Comparison of ENCODE assay signal across 15 cellular contexts in genomic region chr12:34403706-34404376, GRCh38.
DNase-seq lines count a peak whose midpoint lies in the region; ATAC-seq and TF ChIP-seq lines count a peak whose summit lies in the region.
"Had no signal": no experiment of that assay in that cellular context is flagged by ENCODE, and none has a peak within 500 bp of the region (broad histone marks: within the 10 kb centered on the region; RNA-seq: fewer than 3 reads in every experiment).

No MANE protein-coding gene starts in this region.

- no peaks in the 10 kb centered on the region for H3K27me3 ChIP-seq in left ventricle myocardium inferior (ENCODE audit: low read depth)
- H3K27me3 ChIP-seq in prostate gland (replicated peaks; ENCODE audit: insufficient read depth), result no peaks in the 10 kb centered on the region
- H3K27me3 ChIP-seq: esophagus squamous epithelium had no signal

- CTCF ChIA-PET in WTC11 (lab: Charles Lee), result no interaction called here

- H3K36me3 Mint-ChIP-seq in WTC11, result peaks cover 74% of the 10 kb centered on the region

- no peak overlapping the region for H3K4me3 ChIP-seq in left ventricle myocardium inferior
- no peak overlapping the region for H3K4me3 ChIP-seq in prostate gland
- H3K4me3 ChIP-seq: esophagus squamous epithelium had no signal

- TF ChIP-seq POLR2A in prostate gland (IDR thresholded peaks at IDR 0.05), result no peak

- H3K27ac ChIP-seq in left ventricle myocardium inferior (replicated peaks) (no peak overlapping the region), prostate gland (no peak overlapping the region)
- H3K27ac ChIP-seq: esophagus squamous epithelium had no signal

- peaks cover 21% of the 10 kb centered on the region for H3K27me3 Mint-ChIP-seq in WTC11 (ENCODE audit: low read depth)
- H3K27me3 Mint-ChIP-seq: CD4-positive, alpha-beta memory T cell had no signal

- H3K36me3 ChIP-seq in left ventricle myocardium inferior (no peaks in the 10 kb centered on the region), prostate gland (no peaks in the 10 kb centered on the region)
- H3K36me3 ChIP-seq: esophagus squamous epithelium had no signal

- intact Hi-C loops in left ventricle myocardium inferior (cut with micrococcal nuclease), result no loop called here
- intact Hi-C loops in prostate gland (cut with DNase I), result no loop called here

- WGBS in prostate gland, result 53% methylated on average over 19 of the region's 19 CpGs

- DNase-seq in D341Med (ENCODE audit: low spot score), result peak; percentile 6
- peak; percentile 3 for DNase-seq in WTC11 (ENCODE audit: low spot score)
- DNase-seq in left ventricle myocardium inferior, result peak; percentile 3
- DNase-seq in prostate gland (ENCODE audit: low spot score), result peak; percentile 1
- DNase-seq in stimulated activated CD4-positive, alpha-beta T cell treated with anti-CD3 and anti-CD28 coated beads, Interleukin-4, amount 100 ng/mL, for 1 hour, result no peak
- DNase-seq: CD4-positive, alpha-beta memory T cell; central memory CD4-positive, alpha-beta T cell; esophagus squamous epithelium; GF-D8; NCI-H1694 treated with DMSO at 0.1 percent for 48 hours; retina had no signal

- H3K4me3 Mint-ChIP-seq in WTC11, result no peak overlapping the region
- H3K4me3 Mint-ChIP-seq: activated T-helper 1 cell treated with anti-CD3 and anti-CD28 coated beads, Interleukin-12 subunit alpha, Interleukin-12 subunit beta, Interleukin-2, Interleukin-4 antibody, amounts not matched to agents 30 ng/mL and 10 ng/mL and 1 ng/mL, durations not matched to agents 14 hours and 24 hours and 36 hours; CD4-positive, alpha-beta memory T cell had no signal

- POLR2A ChIA-PET in WTC11 (lab: Charles Lee), result no interaction called here

- no peak overlapping the region for H3K27ac Mint-ChIP-seq in WTC11
- H3K27ac Mint-ChIP-seq: activated T-helper 1 cell treated with anti-CD3 and anti-CD28 coated beads, Interleukin-12 subunit alpha, Interleukin-12 subunit beta, Interleukin-2, Interleukin-4 antibody, amounts not matched to agents 30 ng/mL and 10 ng/mL and 1 ng/mL, durations not matched to agents 14 hours and 24 hours and 36 hours; CD4-positive, alpha-beta memory T cell had no signal

- H3K9me3 Mint-ChIP-seq in WTC11, result peaks cover 59% of the 10 kb centered on the region

- no peak for TF ChIP-seq CTCF in WTC11 (IDR thresholded peaks at IDR 0.05)
- TF ChIP-seq CTCF in left ventricle myocardium inferior (IDR thresholded peaks at IDR 0.05; ENCODE audit: borderline replicate concordance), result no peak
- no peak for TF ChIP-seq CTCF in prostate gland (IDR thresholded peaks at IDR 0.05)

- H3K9me3 ChIP-seq in left ventricle myocardium inferior (replicated peaks), result peaks cover 98% of the 10 kb centered on the region
- no peaks in the 10 kb centered on the region for H3K9me3 ChIP-seq in prostate gland

- H3K4me1 Mint-ChIP-seq in WTC11, result no peaks in the 10 kb centered on the region
- H3K4me1 Mint-ChIP-seq: CD4-positive, alpha-beta memory T cell had no signal

- H3K4me1 ChIP-seq in left ventricle myocardium inferior (no peaks in the 10 kb centered on the region), prostate gland (replicated peaks) (no peaks in the 10 kb centered on the region)
- H3K4me1 ChIP-seq: esophagus squamous epithelium had no signal

- ATAC-seq in WTC11 (no peak), GM18519 (IDR thresholded peaks at IDR 0.05; ENCODE audit: low FRiP score, unreplicated experiment) (no peak), HG03159 (IDR thresholded peaks at IDR 0.05; ENCODE audit: unreplicated experiment) (no peak), HG03571 (IDR thresholded peaks at IDR 0.05; ENCODE audit: unreplicated experiment) (no peak)

TF ChIP-seq in WTC11, 78 proteins besides CTCF, POLR2A, EP300 and RAD21:
- TF ChIP-seq, protein P1, sequence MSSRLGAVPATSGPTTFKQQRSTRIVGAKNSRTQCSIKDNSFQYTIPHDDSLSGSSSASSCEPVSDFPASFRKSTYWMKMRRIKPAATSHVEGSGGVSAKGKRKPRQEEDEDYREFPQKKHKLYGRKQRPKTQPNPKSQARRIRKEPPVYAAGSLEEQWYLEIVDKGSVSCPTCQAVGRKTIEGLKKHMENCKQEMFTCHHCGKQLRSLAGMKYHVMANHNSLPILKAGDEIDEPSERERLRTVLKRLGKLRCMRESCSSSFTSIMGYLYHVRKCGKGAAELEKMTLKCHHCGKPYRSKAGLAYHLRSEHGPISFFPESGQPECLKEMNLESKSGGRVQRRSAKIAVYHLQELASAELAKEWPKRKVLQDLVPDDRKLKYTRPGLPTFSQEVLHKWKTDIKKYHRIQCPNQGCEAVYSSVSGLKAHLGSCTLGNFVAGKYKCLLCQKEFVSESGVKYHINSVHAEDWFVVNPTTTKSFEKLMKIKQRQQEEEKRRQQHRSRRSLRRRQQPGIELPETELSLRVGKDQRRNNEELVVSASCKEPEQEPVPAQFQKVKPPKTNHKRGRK (CRISPR knock-in tag; IDR thresholded peaks at IDR 0.05; ENCODE audit: borderline replicate concordance), result no peak
- no peak for TF ChIP-seq ZNF219 (CRISPR knock-in tag; IDR thresholded peaks at IDR 0.05; ENCODE audit: borderline replicate concordance)
